Comparison of ENCODE assay signal across 22 cellular contexts in the genomic region with DNA sequence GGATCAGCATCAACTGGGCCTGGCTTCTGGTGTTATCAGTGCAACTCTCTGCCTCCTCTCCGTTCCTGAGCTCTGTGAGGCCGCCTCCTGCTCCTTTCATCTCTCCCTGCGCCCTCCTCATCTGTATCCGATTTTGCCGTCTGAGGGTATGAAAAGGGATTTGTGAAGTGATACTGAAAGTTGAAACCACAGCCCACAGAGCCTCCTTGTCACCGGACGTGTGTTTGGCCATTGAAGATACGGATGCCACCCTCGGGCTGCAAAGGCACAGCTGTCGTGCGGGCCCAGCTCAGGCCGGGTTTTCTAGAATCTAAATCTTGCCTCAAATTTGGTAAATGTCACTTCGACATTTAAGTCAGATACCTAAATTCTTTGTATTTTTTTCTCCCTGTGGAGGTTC.
"Had no signal": no experiment of that assay in that cellular context is flagged by ENCODE, and none has a peak within 500 bp of the region (broad histone marks: within the 10 kb centered on the region; RNA-seq: fewer than 3 reads in every experiment).

No MANE protein-coding gene starts in this region.

- H3K4me3 Mint-ChIP-seq: nephron progenitor cell, type B pancreatic cell had no signal

- H3K4me3 ChIP-seq: adrenal gland, lung, prostate gland, right lobe of liver, testis had no signal

- H3K9me3 ChIP-seq: adrenal gland, prostate gland, right lobe of liver, testis had no signal

- H3K36me3 ChIP-seq: adrenal gland, prostate gland, right lobe of liver had no signal

- H3K36me3 Mint-ChIP-seq: activated naive CD4-positive, alpha-beta T cell treated with anti-CD3 and anti-CD28 coated beads, Interleukin-2, amount 50 U/mL, for 72 hours had no signal

- H3K4me1 ChIP-seq: adrenal gland, prostate gland, right lobe of liver, testis had no signal

- H3K27me3 ChIP-seq: adrenal gland, right lobe of liver, testis had no signal

- H3K27ac Mint-ChIP-seq: activated naive CD4-positive, alpha-beta T cell treated with anti-CD3 and anti-CD28 coated beads, Interleukin-2, amount 50 U/mL, for 72 hours; nephron progenitor cell; type B pancreatic cell had no signal

- DNase-seq: activated gamma-delta T cell treated with Interleukin-2 at 50 U/mL for 16 hours; adrenal gland; cerebellar nuclear complex; cortex of kidney; erythroblast; foreskin melanocyte; hippocampal formation; left cardiac atrium; midbrain; right lobe of liver; small intestine; stimulated activated CD4-positive, alpha-beta T cell treated with anti-CD3 and anti-CD28 coated beads, Interleukin-15, amount 100 ng/mL, for 24 hours; stimulated activated CD4-positive, alpha-beta T cell treated with anti-CD3 and anti-CD28 coated beads, Interleukin-2, amount 100 ng/mL, for 48 hours; T-helper 1 cell; T1000; testis had no signal

- ATAC-seq: activated CD4-positive, CD25-positive, alpha-beta regulatory T cell treated with anti-CD3 and anti-CD28 coated beads, Interleukin-2, amount 50 U/mL, for 24 hours; activated naive CD4-positive, alpha-beta T cell treated with anti-CD3 and anti-CD28 coated beads, Interleukin-2, amount 50 U/mL, for 72 hours; left cardiac atrium had no signal

- H3K9me3 Mint-ChIP-seq: activated naive CD4-positive, alpha-beta T cell treated with anti-CD3 and anti-CD28 coated beads, Interleukin-2, amount 50 U/mL, for 72 hours; type B pancreatic cell had no signal

- H3K27ac ChIP-seq: adrenal gland, prostate gland, right lobe of liver, testis had no signal
